8 cellular contexts compared by ENCODE assay signal in genomic region chr5:154384480-154385235, GRCh38.
A peak's percentile ranks its signal among the peaks of the same experiment; 100 is the strongest.
DNase-seq lines count a peak whose midpoint lies in the region; ATAC-seq and TF ChIP-seq lines count a peak whose summit lies in the region.

No MANE protein-coding gene starts in this region.

- H3K4me1 Mint-ChIP-seq in GM23338 (peaks cover 11% of the 10 kb centered on the region; the same call in 2 of the 3 replicates), naive B cell (peaks cover 37 to 41% (median 40%) of the 10 kb centered on the region in 3 donors)
- peaks cover 4% of the 10 kb centered on the region for H3K4me1 Mint-ChIP-seq in activated naive CD4-positive, alpha-beta T cell treated with anti-CD3 and anti-CD28 coated beads for 36 hours (ENCODE audit: low read depth)

- no peaks in the 10 kb centered on the region for H3K27me3 ChIP-seq in GM23338 (ENCODE audit: insufficient read depth)
- no peaks in the 10 kb centered on the region for H3K27me3 ChIP-seq in Karpas-422 (ENCODE audit: low read length)
- no peaks in the 10 kb centered on the region for H3K27me3 ChIP-seq in breast epithelium

- H3K36me3 ChIP-seq in GM23338 (ENCODE audit: insufficient read depth) (no peaks in the 10 kb centered on the region), Karpas-422 (ENCODE audit: insufficient read depth, low read length) (no peaks in the 10 kb centered on the region), breast epithelium (no peaks in the 10 kb centered on the region)

- no peaks in the 10 kb centered on the region for H3K9me3 ChIP-seq in Karpas-422 (ENCODE audit: low read length)
- no peaks in the 10 kb centered on the region for H3K9me3 ChIP-seq in breast epithelium

- H3K9me3 Mint-ChIP-seq in GM23338 (no peaks in the 10 kb centered on the region), naive B cell (peaks cover 0 to 5% (median 0%) of the 10 kb centered on the region in 7 donors)
- no peaks in the 10 kb centered on the region for H3K9me3 Mint-ChIP-seq in activated naive CD4-positive, alpha-beta T cell treated with anti-CD3 and anti-CD28 coated beads for 36 hours

- H2AFZ ChIP-seq in GM23338 (no peak overlapping the region), Karpas-422 (ENCODE audit: low read length) (peak overlapping the region; percentile 7; the same call in 1 of the 2 replicates)

- H3K4me2 ChIP-seq in GM23338 (no peak overlapping the region), Karpas-422 (ENCODE audit: low read depth, low read length, poor library complexity, severe bottlenecking) (peak overlapping the region; percentile 65)

- H3K27ac Mint-ChIP-seq in GM23338 (no peak overlapping the region), naive B cell (peak overlapping the region; percentile 94 to 100 (median 98))
- no peak overlapping the region for H3K27ac Mint-ChIP-seq in activated naive CD4-positive, alpha-beta T cell treated with anti-CD3 and anti-CD28 coated beads for 36 hours

- H3K9ac ChIP-seq in Karpas-422 (ENCODE audit: low read length): peak overlapping the region; percentile 36

- H3K4me3 Mint-ChIP-seq in GM23338 (no peak overlapping the region), naive B cell (peak overlapping the region; percentile 57 to 92 (median 82))
- H3K4me3 Mint-ChIP-seq in activated naive CD4-positive, alpha-beta T cell treated with anti-CD3 and anti-CD28 coated beads for 36 hours: no peak overlapping the region

- H3F3A ChIP-seq in GM23338 (replicated peaks; ENCODE audit: low read depth): no peaks in the 10 kb centered on the region

- TF ChIP-seq POLR2A in breast epithelium (IDR thresholded peaks at IDR 0.05): no peak

- DNase-seq in GM23338 (ENCODE audit: low spot score): no peak
- peak; percentile 85 for DNase-seq in Karpas-422
- DNase-seq in naive B cell: peak; percentile 80
- no peak for DNase-seq in central memory CD4-positive, alpha-beta T cell
- no peak for DNase-seq in NCI-H446 (lab: John Stamatoyannopoulos, UW)
- no peak for DNase-seq in breast epithelium (ENCODE audit: low spot score in 2 of 2)
- no peak for DNase-seq in activated naive CD4-positive, alpha-beta T cell treated with anti-CD3 and anti-CD28 coated beads for 36 hours

- H3K36me3 Mint-ChIP-seq in GM23338 (ENCODE audit: low read depth) (peaks cover 18% of the 10 kb centered on the region), naive B cell (peaks cover 8 to 10% of the 10 kb centered on the region in 2 donors)
- peaks cover 32% of the 10 kb centered on the region for H3K36me3 Mint-ChIP-seq in activated naive CD4-positive, alpha-beta T cell treated with anti-CD3 and anti-CD28 coated beads for 36 hours (ENCODE audit: low read depth)

- ATAC-seq in GM18861 (IDR thresholded peaks at IDR 0.05; ENCODE audit: unreplicated experiment): peak; percentile 99
- ATAC-seq in GM23338: peak; percentile 32
- peak; percentile 91 to 93 for ATAC-seq in naive B cell (ENCODE audit: low read depth in 2 of 2)

- intact Hi-C loops in breast epithelium (cut with DNase I; ENCODE audit: low total_unique reads): no loop called here
- intact Hi-C loops in activated naive CD4-positive, alpha-beta T cell treated with anti-CD3 and anti-CD28 coated beads for 36 hours (cut with micrococcal nuclease): no loop called here

- H4K20me1 ChIP-seq in GM23338 (replicated peaks; ENCODE audit: insufficient read depth) (no peaks in the 10 kb centered on the region), Karpas-422 (ENCODE audit: insufficient read depth, low read depth, low read length) (no peaks in the 10 kb centered on the region)

- H3K9me2 ChIP-seq in GM23338 (ENCODE audit: insufficient read depth) (peaks cover 8% of the 10 kb centered on the region; the same call in 1 of the 2 replicates), Karpas-422 (replicated peaks; ENCODE audit: insufficient read depth, low read length) (no peaks in the 10 kb centered on the region)

- H3K27ac ChIP-seq in GM23338 (ENCODE audit: low read depth): no peak overlapping the region
- peak overlapping the region; percentile 78 for H3K27ac ChIP-seq in Karpas-422 (ENCODE audit: low read length)
- H3K27ac ChIP-seq in breast epithelium: no peak overlapping the region

- H3K4me3 ChIP-seq in GM23338 (no peak overlapping the region), Karpas-422 (ENCODE audit: low read length) (peak overlapping the region; percentile 36; the same call in 1 of the 2 replicates), breast epithelium (no peak overlapping the region)

- no peak for TF ChIP-seq CTCF in GM23338 (conservative IDR thresholded peaks at IDR 0.05; ENCODE audit: low read depth in 2 of 2)
- no peak for TF ChIP-seq CTCF in breast epithelium (IDR thresholded peaks at IDR 0.05)

- peaks cover 7% of the 10 kb centered on the region for H3K27me3 Mint-ChIP-seq in GM23338 (ENCODE audit: insufficient read depth, low read depth, poor library complexity)
- H3K27me3 Mint-ChIP-seq in naive B cell: no peaks in the 10 kb centered on the region
- no peaks in the 10 kb centered on the region for H3K27me3 Mint-ChIP-seq in activated naive CD4-positive, alpha-beta T cell treated with anti-CD3 and anti-CD28 coated beads for 36 hours (ENCODE audit: low read depth)

- CTCF ChIA-PET in activated naive CD4-positive, alpha-beta T cell treated with anti-CD3 and anti-CD28 coated beads for 36 hours (lab: Charles Lee): no interaction called here

- H3K4me1 ChIP-seq in GM23338 (ENCODE audit: insufficient read depth): no peaks in the 10 kb centered on the region; the same call in 1 of the 2 replicates
- peaks cover 20% of the 10 kb centered on the region for H3K4me1 ChIP-seq in Karpas-422 (ENCODE audit: low read length)
- H3K4me1 ChIP-seq in breast epithelium: no peaks in the 10 kb centered on the region

- H3K79me2 ChIP-seq in GM23338 (replicated peaks; ENCODE audit: insufficient read depth) (no peaks in the 10 kb centered on the region), Karpas-422 (ENCODE audit: low read length) (no peaks in the 10 kb centered on the region)

TF ChIP-seq in GM23338, 12 proteins besides CTCF, POLR2A, EP300 and RAD21:
- TF ChIP-seq REST (IDR thresholded peaks at IDR 0.05; ENCODE audit: unreplicated experiment): no peak
- TF ChIP-seq JUNB (IDR thresholded peaks at IDR 0.05; ENCODE audit: unreplicated experiment): no peak
- TF ChIP-seq ETS1 (IDR thresholded peaks at IDR 0.05): no peak
- no peak for TF ChIP-seq POLR2AphosphoS5 (IDR thresholded peaks at IDR 0.05; ENCODE audit: low read depth)
- no peak for TF ChIP-seq ZNF114 (CRISPR knock-in tag; IDR thresholded peaks at IDR 0.05)

Comparison
In these comparisons a context has a peak if more than half of its experiments do, and no peak if none do; other contexts are left out.
1. ATAC-seq: peak in every context shown above with its lines; median percentile 99 in GM18861; 92 in naive B cell; 32 in GM23338.
2. DNase-seq: peak in Karpas-422 (single experiment) and naive B cell (single experiment); none in GM23338 (single experiment), central memory CD4-positive, alpha-beta T cell (single experiment), NCI-H446 (0 of 2), breast epithelium (0 of 2) and activated naive CD4-positive, alpha-beta T cell treated with anti-CD3 and anti-CD28 coated beads for 36 hours (single experiment).
3. H3K27ac Mint-ChIP-seq: peak in naive B cell (6 of 6); none in GM23338 (single experiment) and activated naive CD4-positive, alpha-beta T cell treated with anti-CD3 and anti-CD28 coated beads for 36 hours (single experiment).
4. H3K4me3 Mint-ChIP-seq: peak in naive B cell (8 of 8); none in GM23338 (single experiment) and activated naive CD4-positive, alpha-beta T cell treated with anti-CD3 and anti-CD28 coated beads for 36 hours (single experiment).